19 cellular contexts compared by ENCODE assay signal in genomic region chr2:141055526-141055925, GRCh38.
A peak's percentile ranks its signal among the peaks of the same experiment; 100 is the strongest.
DNase-seq lines count a peak whose midpoint lies in the region; ATAC-seq and TF ChIP-seq lines count a peak whose summit lies in the region.
"Had no signal": no experiment of that assay in that cellular context is flagged by ENCODE, and none has a peak within 500 bp of the region (broad histone marks: within the 10 kb centered on the region; RNA-seq: fewer than 3 reads in every experiment).

No MANE protein-coding gene starts in this region.

- no peaks in the 10 kb centered on the region for H3K4me1 ChIP-seq in esophagus squamous epithelium
- H3K4me1 ChIP-seq: gastroesophageal sphincter, lower lobe of right lung, transverse colon had no signal

- no peak overlapping the region for H3K4me3 Mint-ChIP-seq in stimulated activated memory B cell treated with anti-CD40 and anti-IgM and Interleukin-4, amounts not matched to agents 10 μg/mL and 1 μg/mL and 100 μg/mL, for 72 hours
- H3K4me3 Mint-ChIP-seq: activated naive CD4-positive, alpha-beta T cell treated with anti-CD3 and anti-CD28 coated beads for 36 hours; effector memory CD8-positive, alpha-beta T cell; naive B cell had no signal

- H3K4me1 Mint-ChIP-seq in stimulated activated memory B cell treated with anti-CD40 and anti-IgM and Interleukin-4, amounts not matched to agents 10 μg/mL and 1 μg/mL and 100 μg/mL, for 72 hours: no peaks in the 10 kb centered on the region
- H3K4me1 Mint-ChIP-seq: naive B cell had no signal

- H3K27ac ChIP-seq in RWPE1 (no peak overlapping the region), esophagus squamous epithelium (no peak overlapping the region)
- H3K27ac ChIP-seq: gastroesophageal sphincter, lower lobe of right lung, transverse colon had no signal

- peak; percentile 11 for DNase-seq in GM04504 (ENCODE audit: low read depth)
- peak; percentile 29 for DNase-seq in RWPE1 (ENCODE audit: low spot score)
- DNase-seq in epithelial cell of esophagus (ENCODE audit: low read depth): peak; percentile 58
- peak; percentile 19 for DNase-seq in skeletal muscle cell (ENCODE audit: low read depth)
- DNase-seq in dedifferentiated amniotic fluid mesenchymal stem cell (ENCODE audit: extremely low spot score): no peak
- no peak for DNase-seq in esophagus squamous epithelium (lab: John Stamatoyannopoulos, UW)
- DNase-seq in activated effector memory CD4-positive, alpha-beta T cell treated with Interleukin-2 at 50 U/mL for 16 hours: no peak
- DNase-seq: activated CD4-positive, alpha-beta T cell treated with anti-CD3 and anti-CD28 coated beads for 4 hours; activated naive CD4-positive, alpha-beta T cell treated with anti-CD3 and anti-CD28 coated beads for 36 hours; DMS53; effector memory CD8-positive, alpha-beta T cell; Kasumi-1; lower lobe of right lung; naive B cell; NCI-H146; small intestine; transverse colon had no signal

- H3K27me3 ChIP-seq in esophagus squamous epithelium: no peaks in the 10 kb centered on the region
- H3K27me3 ChIP-seq: gastroesophageal sphincter, transverse colon had no signal

- no peak for TF ChIP-seq CTCF in RWPE1 (conservative IDR thresholded peaks at IDR 0.05; ENCODE audit: low read depth)
- TF ChIP-seq CTCF in epithelial cell of esophagus (IDR thresholded peaks at IDR 0.05; ENCODE audit: insufficient read depth, low read depth, low read length, missing control alignments): no peak
- no peak for TF ChIP-seq CTCF in esophagus squamous epithelium (IDR thresholded peaks at IDR 0.05)

- H3K27me3 Mint-ChIP-seq in stimulated activated memory B cell treated with anti-CD40 and anti-IgM and Interleukin-4, amounts not matched to agents 10 μg/mL and 1 μg/mL and 100 μg/mL, for 72 hours: no peaks in the 10 kb centered on the region
- H3K27me3 Mint-ChIP-seq: effector memory CD8-positive, alpha-beta T cell; naive B cell had no signal

- no peak overlapping the region for H3K4me3 ChIP-seq in epithelial cell of esophagus (ENCODE audit: low read length)
- no peak overlapping the region for H3K4me3 ChIP-seq in skeletal muscle cell (ENCODE audit: low read depth, low read length)
- H3K4me3 ChIP-seq in esophagus squamous epithelium: no peak overlapping the region
- H3K4me3 ChIP-seq: gastroesophageal sphincter, lower lobe of right lung, transverse colon had no signal

- intact Hi-C loops in esophagus squamous epithelium (cut with DNase I): no loop called here

- no peaks in the 10 kb centered on the region for H3K36me3 ChIP-seq in esophagus squamous epithelium
- H3K36me3 ChIP-seq: gastroesophageal sphincter, lower lobe of right lung, transverse colon had no signal

- no peak for TF ChIP-seq POLR2A in esophagus squamous epithelium (IDR thresholded peaks at IDR 0.05)

- no peak overlapping the region for H3K27ac Mint-ChIP-seq in stimulated activated memory B cell treated with anti-CD40 and anti-IgM and Interleukin-4, amounts not matched to agents 10 μg/mL and 1 μg/mL and 100 μg/mL, for 72 hours
- H3K27ac Mint-ChIP-seq: activated naive CD4-positive, alpha-beta T cell treated with anti-CD3 and anti-CD28 coated beads for 36 hours; effector memory CD8-positive, alpha-beta T cell; naive B cell had no signal

- WGBS in esophagus squamous epithelium, 2 donors: 79 to 83% methylated on average over 1 of the region's 1 CpG

- no peaks in the 10 kb centered on the region for H3K9me3 Mint-ChIP-seq in stimulated activated memory B cell treated with anti-CD40 and anti-IgM and Interleukin-4, amounts not matched to agents 10 μg/mL and 1 μg/mL and 100 μg/mL, for 72 hours
- H3K9me3 Mint-ChIP-seq: effector memory CD8-positive, alpha-beta T cell had no signal

- ATAC-seq in stimulated activated memory B cell treated with anti-CD40 and anti-IgM and Interleukin-4, amounts not matched to agents 10 μg/mL and 1 μg/mL and 100 μg/mL, for 72 hours: no peak
- ATAC-seq: effector memory CD8-positive, alpha-beta T cell; gastroesophageal sphincter; lower lobe of right lung had no signal

- POLR2A ChIA-PET in RWPE1 (lab: Yijun Ruan, JAX; ENCODE audit: low non-redundant PET): no interaction called here

- H3K36me3 Mint-ChIP-seq in stimulated activated memory B cell treated with anti-CD40 and anti-IgM and Interleukin-4, amounts not matched to agents 10 μg/mL and 1 μg/mL and 100 μg/mL, for 72 hours: no peaks in the 10 kb centered on the region
- H3K36me3 Mint-ChIP-seq: naive B cell had no signal

- no peaks in the 10 kb centered on the region for H3K9me3 ChIP-seq in esophagus squamous epithelium
- H3K9me3 ChIP-seq: gastroesophageal sphincter, lower lobe of right lung, transverse colon had no signal

- CTCF ChIA-PET in RWPE1 (lab: Yijun Ruan, JAX): no interaction called here

Comparison
In these comparisons a context has a peak if more than half of its experiments do, and no peak if none do; other contexts are left out.
1. DNase-seq: peak in GM04504 (single experiment), RWPE1 (single experiment), epithelial cell of esophagus (single experiment) and skeletal muscle cell (single experiment); none in dedifferentiated amniotic fluid mesenchymal stem cell (single experiment), esophagus squamous epithelium (single experiment) and activated effector memory CD4-positive, alpha-beta T cell treated with Interleukin-2 at 50 U/mL for 16 hours (single experiment).